Comparison of ENCODE assay signal across 1 cellular context in genomic region chr17:6526362-6527152, GRCh38.
TF ChIP-seq lines count a peak whose summit lies in the region.

No MANE protein-coding gene starts in this region.

TF ChIP-seq in IMR-90, 13 proteins besides CTCF, POLR2A, EP300 and RAD21:
- no peak for TF ChIP-seq MAFK (IDR thresholded peaks at IDR 0.05; ENCODE audit: low read depth, low read length)
TF ChIP-seq in IMR-90: peak in this region for 0.
